In the genomic region with DNA sequence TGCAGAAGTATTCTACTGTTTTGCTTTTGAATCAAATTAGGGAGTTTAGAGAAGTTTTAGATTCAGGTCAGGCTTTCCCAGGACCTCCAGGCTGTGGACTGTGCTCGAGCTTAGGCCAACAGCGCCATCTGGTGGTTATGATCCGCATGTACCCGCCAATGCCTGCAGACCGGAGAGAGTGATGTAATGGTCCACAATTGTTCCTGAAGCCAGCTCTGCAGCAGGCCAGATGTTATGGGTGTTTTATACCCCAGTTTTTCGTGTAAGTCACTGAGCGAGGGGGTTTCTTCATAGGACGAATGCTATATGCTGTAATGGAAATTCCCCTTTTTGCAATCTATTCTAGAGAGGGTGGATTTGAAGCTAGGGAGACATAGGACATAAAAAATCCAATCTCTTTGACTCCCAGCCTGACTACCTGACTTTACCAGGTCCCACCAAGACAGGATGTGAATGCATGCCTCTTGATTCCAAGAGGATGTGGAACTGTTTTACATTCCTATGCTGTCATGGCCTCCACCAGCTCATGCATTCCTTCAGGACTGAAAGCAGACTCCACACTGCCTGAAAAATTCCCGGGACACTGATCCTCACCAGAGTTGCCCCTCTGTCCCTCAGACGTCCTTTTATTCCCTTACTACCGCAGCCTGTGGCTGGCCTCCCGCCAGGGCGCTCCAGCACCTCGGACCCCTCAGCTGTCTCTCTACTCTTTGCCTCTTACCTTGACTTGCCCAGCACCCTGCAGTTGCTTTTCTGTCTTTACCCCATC, we compare ENCODE assay signal across 8 cellular contexts. TPM values are rescaled to one million over a fixed set of nuclear protein-coding genes. Genes with fewer than 3 reads are reported as not detected.
DNase-seq lines count a peak whose midpoint lies in the region; ATAC-seq and TF ChIP-seq lines count a peak whose summit lies in the region.

No MANE protein-coding gene starts in this region.

- no peak for TF ChIP-seq EP300 in suprapubic skin (IDR thresholded peaks at IDR 0.05)

- CTCF ChIA-PET in activated naive CD4-positive, alpha-beta T cell treated with anti-CD3 and anti-CD28 coated beads for 36 hours (lab: Charles Lee): interaction anchor here (0.6 to 4.0 kb wide), 22 partner anchors 9 to 1287 kb away, joined by 3 to 35 read pairs (median 4); no protein-coding TSS in a partner anchor

- H3K9me3 ChIP-seq in suprapubic skin: no peaks in the 10 kb centered on the region

- DNase-seq in EL (peak; percentile 69), KBM-7 (peak; percentile 90), SHP77 treated with DMSO at 0.1 percent for 48 hours (lab: John Stamatoyannopoulos, UW) (peak; percentile 26), glomerular endothelial cell (ENCODE audit: extremely low read depth, low read depth, low spot score) (peak; percentile 67), nucleus accumbens (lab: John Stamatoyannopoulos, UW) (peak in 53 of 56 donors; percentile 20 to 95 (median 77)), suprapubic skin (ENCODE audit: low spot score in 2 of 2) (peak; percentile 89 to 92)
- DNase-seq in activated naive CD4-positive, alpha-beta T cell treated with anti-CD3 and anti-CD28 coated beads for 36 hours: peak; percentile 91

- H3K4me3 ChIP-seq in suprapubic skin: peak overlapping the region; percentile 37

- peak; percentile 84 for ATAC-seq in GM21723 (IDR thresholded peaks at IDR 0.05; ENCODE audit: unreplicated experiment)

- peaks cover 32% of the 10 kb centered on the region for H3K27me3 Mint-ChIP-seq in activated naive CD4-positive, alpha-beta T cell treated with anti-CD3 and anti-CD28 coated beads for 36 hours (ENCODE audit: low read depth)

- peak; percentile 88 for TF ChIP-seq CTCF in suprapubic skin (IDR thresholded peaks at IDR 0.05)

- H3K27me3 ChIP-seq in suprapubic skin: peaks cover 28% of the 10 kb centered on the region

- intact Hi-C loops in activated naive CD4-positive, alpha-beta T cell treated with anti-CD3 and anti-CD28 coated beads for 36 hours (cut with micrococcal nuclease): loop anchor here (1.0 to 10.0 kb wide), 12 partner anchors 32 to 1405 kb away; no protein-coding TSS in a partner anchor

- no peak for TF ChIP-seq POLR2A in suprapubic skin (IDR thresholded peaks at IDR 0.05)

- peaks cover 6% of the 10 kb centered on the region for H3K4me1 Mint-ChIP-seq in activated naive CD4-positive, alpha-beta T cell treated with anti-CD3 and anti-CD28 coated beads for 36 hours (ENCODE audit: low read depth)

- peaks cover 13% of the 10 kb centered on the region for H3K4me1 ChIP-seq in suprapubic skin

- H3K9me3 Mint-ChIP-seq in activated naive CD4-positive, alpha-beta T cell treated with anti-CD3 and anti-CD28 coated beads for 36 hours: no peaks in the 10 kb centered on the region

- H3K27ac Mint-ChIP-seq in activated naive CD4-positive, alpha-beta T cell treated with anti-CD3 and anti-CD28 coated beads for 36 hours: no peak overlapping the region

- in situ Hi-C loops in KBM-7 (cut with MboI; ENCODE audit: low pct_unique_long_range_greater_than_20kb, low sequenced_read_pairs): no loop called here

- H3K36me3 Mint-ChIP-seq in activated naive CD4-positive, alpha-beta T cell treated with anti-CD3 and anti-CD28 coated beads for 36 hours (ENCODE audit: low read depth): no peaks in the 10 kb centered on the region

- peak overlapping the region; percentile 64 for H3K4me3 Mint-ChIP-seq in activated naive CD4-positive, alpha-beta T cell treated with anti-CD3 and anti-CD28 coated beads for 36 hours

- H3K36me3 ChIP-seq in suprapubic skin: no peaks in the 10 kb centered on the region

- WGBS in suprapubic skin: 24% methylated on average over 14 of the region's 14 CpGs

- H3K27ac ChIP-seq in suprapubic skin: no peak overlapping the region

RNA-seq across cellular contexts. Expression of gene LY86, which starts 41.2 kb away (rescaled TPM):
- total RNA-seq in activated naive CD4-positive, alpha-beta T cell treated with anti-CD3 and anti-CD28 coated beads for 36 hours: 1 to 10 TPM; 1.8 to 2.0 TPM
- not detected in 2 replicates for total RNA-seq in glomerular endothelial cell
- 1 to 10 TPM in 1 of 4 donors, not detected in 3; 1.7 TPM for total RNA-seq in suprapubic skin

Comparison
In these comparisons a context has a peak if more than half of its experiments do, and no peak if none do; other contexts are left out.
1. DNase-seq: peak in every context shown above with its lines; median percentile 91 in activated naive CD4-positive, alpha-beta T cell treated with anti-CD3 and anti-CD28 coated beads for 36 hours; 90 in suprapubic skin; 90 in KBM-7; 77 in nucleus accumbens; 69 in EL; 67 in glomerular endothelial cell; 26 in SHP77 treated with DMSO at 0.1 percent for 48 hours.